Comparison of ENCODE assay signal across 8 cellular contexts in the genomic region with DNA sequence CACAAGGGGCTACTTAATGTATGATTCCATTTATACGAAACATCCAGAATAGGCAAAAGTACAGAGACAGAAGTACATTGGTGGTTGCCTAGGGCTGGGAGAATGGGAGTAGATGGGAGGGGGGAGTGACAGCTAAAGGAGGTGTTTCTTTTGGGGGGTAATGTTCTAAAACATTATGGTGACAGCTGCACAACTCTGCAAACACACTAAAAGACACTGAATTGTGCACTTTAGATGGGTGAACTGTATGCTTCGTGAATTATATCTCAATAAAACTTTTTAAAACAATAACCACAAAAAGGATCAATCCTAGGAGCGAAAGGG. TPM values are rescaled to one million over a fixed set of nuclear protein-coding genes. Genes with fewer than 3 reads are reported as not detected.
DNase-seq lines count a peak whose midpoint lies in the region; ATAC-seq, FAIRE-seq and TF ChIP-seq lines count a peak whose summit lies in the region.

No MANE protein-coding gene starts in this region.

- peaks cover 24% of the 10 kb centered on the region for H3K27me3 Mint-ChIP-seq in activated T-cell treated with anti-CD3 and anti-CD28 coated beads, Interleukin-2, amount 50 U/mL, for 24 hours

- no peaks in the 10 kb centered on the region for H3K79me2 ChIP-seq in K562 (ENCODE audit: control insufficient read depth, insufficient read depth, low read length)

- in situ Hi-C loops in K562 (cut with MboI) = no loop called here

- H2AFZ ChIP-seq in K562 (ENCODE audit: low read depth, low read length) = peak overlapping the region; percentile 69

- BruUV-seq in K562 (replicated peaks; lab: Mats Ljungman, UMichigan) = no TSS peak

- H3K4me3 ChIP-seq in K562 (peak overlapping the region; percentile 47), lung (peak overlapping the region; percentile 91), thyroid gland (replicated peaks in 1 of 3) (peak overlapping the region; percentile 41 to 66 (median 57))

- intact Hi-C loops in K562 (cut with micrococcal nuclease) (loop anchor here (5.0 kb wide), 3 partner anchors 95 to 245 kb away; no protein-coding TSS in a partner anchor), thyroid gland (cut with DNase I) (loop anchor here (10.0 kb wide), 1 partner anchor 362 kb away; no protein-coding TSS in a partner anchor)

- no peak for TF ChIP-seq CTCF in K562 (IDR thresholded peaks at IDR 0.05 in 2 of 3, conservative IDR thresholded peaks at IDR 0.05 in 1 of 3; ENCODE audit: insufficient read depth in 2 of 3, low read depth in 1 of 3, low read length in 3 of 3)
- TF ChIP-seq CTCF in lung (IDR thresholded peaks at IDR 0.05; ENCODE audit: control extremely low read depth, extremely low read depth) = no peak
- no peak for TF ChIP-seq CTCF in thyroid gland (IDR thresholded peaks at IDR 0.05)

- DNase-seq in activated T-cell treated with anti-CD3 and anti-CD28 coated beads, Interleukin-2, amount 50 U/mL, for 24 hours = no peak
- no peak for DNase-seq in activated T-cell treated with anti-CD3 and anti-CD28 coated beads, Interleukin-2, amount 50 U/mL, for 48 hours
- DNase-seq in K562 (ENCODE audit: extremely low read depth in 1 of 4, low spot score in 3 of 4) (peak in 1 of 4 experiments; percentile 27), lung (ENCODE audit: low spot score) (no peak), thyroid gland (no peak), NCI-H187 (lab: John Stamatoyannopoulos, UW) (no peak)
- no peak for DNase-seq in stimulated activated CD4-positive, alpha-beta T cell treated with anti-CD3 and anti-CD28 coated beads, Interleukin-12 subunit alpha, Interleukin-12 subunit beta, amount 100 ng/mL, for 4 hours

- peak overlapping the region; percentile 38 for H3K27ac Mint-ChIP-seq in activated T-cell treated with anti-CD3 and anti-CD28 coated beads, Interleukin-2, amount 50 U/mL, for 24 hours

- POLR2A ChIA-PET in K562 (lab: Yijun Ruan, JAX) = interaction anchor here (0.6 to 1.8 kb wide), 7 partner anchors 8 to 359 kb away, joined by 3 to 6 read pairs (median 3); no protein-coding TSS in a partner anchor

- TF ChIP-seq POLR2A in K562 (conservative IDR thresholded peaks at IDR 0.05) (no peak), thyroid gland (IDR thresholded peaks at IDR 0.05) (no peak)

- H3K36me3 Mint-ChIP-seq in activated T-cell treated with anti-CD3 and anti-CD28 coated beads, Interleukin-2, amount 50 U/mL, for 24 hours (ENCODE audit: low read depth) = no peaks in the 10 kb centered on the region

- H4K20me1 ChIP-seq in K562 (replicated peaks; ENCODE audit: control insufficient read depth, insufficient read depth, low read length) = no peaks in the 10 kb centered on the region

- CTCF ChIA-PET in K562 (lab: Yijun Ruan, JAX; ENCODE audit: low intra/inter-chr PET ratio) = interaction anchor here (1.7 kb wide), 1 partner anchor 87 kb away, joined by 6 read pairs; no protein-coding TSS in a partner anchor

- H3K27ac ChIP-seq in K562 (ENCODE audit: extremely low read depth, low read depth, low read length) (peak overlapping the region; percentile 48), lung (ENCODE audit: low read depth in 1 of 2, low read length in 1 of 2) (peak overlapping the region; percentile 74 to 92), thyroid gland (peak overlapping the region; percentile 79 to 85 (median 84))

- H3K9me1 ChIP-seq in K562 (ENCODE audit: control insufficient read depth, insufficient read depth, low read length) = no peaks in the 10 kb centered on the region

- H3K27me3 ChIP-seq in K562 (ENCODE audit: control insufficient read depth in 2 of 2, insufficient read depth in 2 of 2, low read length in 2 of 2) = no peaks in the 10 kb centered on the region
- no peaks in the 10 kb centered on the region for H3K27me3 ChIP-seq in lung (ENCODE audit: control insufficient read depth, insufficient read depth)
- no peaks in the 10 kb centered on the region for H3K27me3 ChIP-seq in thyroid gland

- H3K4me1 Mint-ChIP-seq in activated T-cell treated with anti-CD3 and anti-CD28 coated beads, Interleukin-2, amount 50 U/mL, for 24 hours (ENCODE audit: low read depth) = peaks cover 25% of the 10 kb centered on the region

- H3K9me3 ChIP-seq in K562 (replicated peaks; ENCODE audit: control insufficient read depth, insufficient read depth, low read depth, low read length) (no peaks in the 10 kb centered on the region), lung (ENCODE audit: control insufficient read depth in 2 of 2, insufficient read depth in 1 of 2, low read length in 1 of 2) (no peaks in the 10 kb centered on the region), thyroid gland (no peaks in the 10 kb centered on the region)

- H3K36me3 ChIP-seq in K562 (ENCODE audit: control insufficient read depth, insufficient read depth, low read length) (no peaks in the 10 kb centered on the region), lung (ENCODE audit: control insufficient read depth in 2 of 2, insufficient read depth in 2 of 2, low read length in 2 of 2) (no peaks in the 10 kb centered on the region), thyroid gland (no peaks in the 10 kb centered on the region)

- peak; percentile 35 for FAIRE-seq in K562 (lab: Jason Lieb, UNC)

- WGBS in K562 (ENCODE audit: insufficient coverage, low coverage, missing lambda C conversion rate) = 23% methylated on average over 3 of the region's 3 CpGs
- 29 to 36% methylated on average over 3 of the region's 3 CpGs for WGBS in lung, 2 donors
- WGBS in thyroid gland, 2 donors = 50 to 52% methylated on average over 3 of the region's 3 CpGs

- no peaks in the 10 kb centered on the region for H3K9me3 Mint-ChIP-seq in activated T-cell treated with anti-CD3 and anti-CD28 coated beads, Interleukin-2, amount 50 U/mL, for 24 hours

- TF ChIP-seq EP300 in K562 (IDR thresholded peaks at IDR 0.05; ENCODE audit: low read length) = no peak

- ATAC-seq in K562 (0 out of 3 replicates have a peak, but pooled peaks have one; percentile 7), lung (ENCODE audit: insufficient read depth, low FRiP score) (no peak), GM21723 (IDR thresholded peaks at IDR 0.05; ENCODE audit: unreplicated experiment) (no peak)

- peak overlapping the region; percentile 76 for H3K4me3 Mint-ChIP-seq in activated T-cell treated with anti-CD3 and anti-CD28 coated beads, Interleukin-2, amount 50 U/mL, for 24 hours

- no peak for TF ChIP-seq RAD21 in K562 (CRISPR knock-in tag; conservative IDR thresholded peaks at IDR 0.05 in 1 of 2, IDR thresholded peaks at IDR 0.05 in 1 of 2)

- peak overlapping the region; percentile 62 to 94 for H3K9ac ChIP-seq in K562 (ENCODE audit: insufficient read depth in 1 of 2, low read depth in 2 of 2, low read length in 2 of 2)

- H3K4me1 ChIP-seq in K562 (replicated peaks in 1 of 2; ENCODE audit: control insufficient read depth in 2 of 2, insufficient read depth in 2 of 2, low read length in 2 of 2) = peaks cover 7 to 35% of the 10 kb centered on the region in 2 experiments
- peaks cover 2 to 3% of the 10 kb centered on the region in 2 donors for H3K4me1 ChIP-seq in lung (ENCODE audit: control insufficient read depth in 2 of 2, insufficient read depth in 2 of 2, low read length in 2 of 2)
- H3K4me1 ChIP-seq in thyroid gland = peaks cover 32 to 42% of the 10 kb centered on the region in 2 donors

- H3K4me2 ChIP-seq in K562 (ENCODE audit: insufficient read depth, low read length) = peak overlapping the region; percentile 61

TF ChIP-seq in K562, 482 proteins besides CTCF, POLR2A, EP300 and RAD21 (continues in another document):
- TF ChIP-seq ZEB2 (IDR thresholded peaks at IDR 0.05) (0 out of 2 replicates have a peak, but pooled peaks have one; percentile 22), HDAC6 (IDR thresholded peaks at IDR 0.05; ENCODE audit: low read depth, low read length) (no peak), ZNF347 (CRISPR knock-in tag; IDR thresholded peaks at IDR 0.05; ENCODE audit: low read depth) (no peak)

RNA-seq across cellular contexts. Expression of gene LYRM9, which starts 0.7 kb away (rescaled TPM):
- total RNA-seq in K562 (2011; cell fraction: chromatin; rRNA removed; ENCODE audit: low replicate concordance) = 5.1 and 6.8 TPM in 2 replicates
- 2.4 and 2.8 TPM in 2 replicates for total RNA-seq in K562 (2011; cell fraction: nucleolus; rRNA removed)
- 5.9 and 11.5 TPM in 2 replicates for total RNA-seq in K562 (2011; cell fraction: nucleoplasm; rRNA removed)
- total RNA-seq in K562 (2014; rRNA removed) (1.6 and 3.2 TPM in 2 replicates), K562 (2014; rRNA removed; fragmentation: Illumina TruSeq; extraction: Trizol) (0.89 and 0.98 TPM in 2 replicates), K562 (2015; rRNA removed; fragmentation: Illumina TruSeq; extraction: Trizol) (1.2 and 1.4 TPM in 2 replicates), K562 (2021) (1.1 and 1.8 TPM in 2 replicates), lung (10 to 100 TPM in 1 of 2 donors, 1 to 10 TPM in 1; 7.0 to 15.3 TPM), thyroid gland (10 to 100 TPM; 25.5 to 52.7 (median 46.4) TPM)
- polyA plus RNA-seq in K562 (2011; rRNA removed) (4.1 and 4.7 TPM in 2 replicates), K562 (2014; fragmentation: Illumina TruSeq; extraction: Trizol) (1.3 and 1.9 TPM in 2 replicates), K562 (2014; fragmentation: Nextera tagmentation; extraction: Ambion mirVana) (1 to 10 TPM; 1.0 to 1.8 TPM), K562 (2014; rRNA removed) (2.7 and 3.3 TPM in 2 replicates), lung (1 to 10 TPM; 7.9 to 9.7 TPM)
- 4.5 and 4.7 TPM in 2 replicates for polyA plus RNA-seq in K562 (2011; cell fraction: cytosol; rRNA removed)
- polyA plus RNA-seq in K562 (2011; cell fraction: nucleus; rRNA removed) = 7.3 and 7.6 TPM in 2 replicates
- polyA plus RNA-seq in K562 (2012) = 3.0 and 7.0 TPM in 2 replicates
- polyA minus RNA-seq in K562 (2011; rRNA and poly(A)+ RNA removed) = 1.2 and 1.4 TPM in 2 replicates
- polyA minus RNA-seq in K562 (2011; cell fraction: cytosol; rRNA and poly(A)+ RNA removed) = 0.57 TPM in 1 of 2 replicates, not detected in the other
- polyA minus RNA-seq in K562 (2011; cell fraction: nucleus; rRNA and poly(A)+ RNA removed) = 1.1 and 1.8 TPM in 2 replicates
